35 cellular contexts compared by ENCODE assay signal in genomic region chr10:1348773-1349050, GRCh38.
"Had no signal": no experiment of that assay in that cellular context is flagged by ENCODE, and none has a peak within 500 bp of the region (broad histone marks: within the 10 kb centered on the region; RNA-seq: fewer than 3 reads in every experiment).

No MANE protein-coding gene starts in this region.

- H3K27ac ChIP-seq: adrenal gland, Peyer's patch, VCaP had no signal

- H3K27me3 ChIP-seq: adrenal gland, MG63, Peyer's patch had no signal

- H3K4me3 ChIP-seq: adrenal gland, MG63, Peyer's patch had no signal

- H3K27ac Mint-ChIP-seq: activated B cell treated with CpG ODN at 0.5 μM for 24 hours; activated CD4-positive, alpha-beta memory T cell treated with anti-CD3 and anti-CD28 coated beads for 36 hours; activated naive CD4-positive, alpha-beta T cell treated with anti-CD3 and anti-CD28 coated beads for 36 hours; activated naive CD4-positive, alpha-beta T cell treated with anti-CD3 and anti-CD28 coated beads, Interleukin-2, amount 50 U/mL, for 72 hours; activated T-helper 1 cell treated with anti-CD3 and anti-CD28 coated beads, Interleukin-12 subunit alpha, Interleukin-12 subunit beta, Interleukin-2, Interleukin-4 antibody, amounts not matched to agents 30 ng/mL and 10 ng/mL and 1 ng/mL, durations not matched to agents 14 hours and 24 hours and 36 hours; T-cell had no signal

- DNase-seq: activated B cell treated with CpG ODN at 0.5 μM for 24 hours; activated CD4-positive, alpha-beta memory T cell treated with anti-CD3 and anti-CD28 coated beads for 36 hours; activated CD4-positive, alpha-beta T cell treated with anti-CD3 and anti-CD28 coated beads for 4 hours; activated CD4-positive, alpha-beta T cell treated with anti-CD3 and anti-CD28 coated beads, Interleukin-2, amount 50 U/mL, for 1 hour; activated CD4-positive, CD25-positive, alpha-beta regulatory T cell treated with anti-CD3 and anti-CD28 coated beads, Interleukin-2, amount 50 U/mL, for 72 hours; activated CD8-positive, alpha-beta memory T cell treated with anti-CD3 and anti-CD28 coated beads, Interleukin-2, amount 50 U/mL, for 4 hours; activated gamma-delta T cell treated with Interleukin-2 at 50 U/mL for 16 hours; activated naive CD4-positive, alpha-beta T cell treated with anti-CD3 and anti-CD28 coated beads for 36 hours; activated T-cell treated with anti-CD3 and anti-CD28 coated beads for 4 hours; activated T-cell treated with anti-CD3 and anti-CD28 coated beads, Interleukin-2, amount 50 U/mL, for 4 hours; central memory CD4-positive, alpha-beta T cell; MG63; NCI-H1048; NCI-H1105 treated with DMSO at 0.1 percent for 48 hours; NCI-H1436; NCI-H1694; NCI-H1930; NCI-H2081 treated with DMSO at 0.1 percent for 48 hours; NCI-H226; NCI-H446 treated with DMSO at 0.1 percent for 48 hours; NCI-H524 treated with DMSO at 0.1 percent for 48 hours; NK-92 treated with Interleukin-12 subunit alpha and Interleukin-12 subunit beta, amount 100 ng/mL, for 24 hours; PC-3; Peyer's patch; RPMI8226; SIG-M5; T-cell; T-helper 17 cell; T-helper 9 cell had no signal

- H3K9me3 ChIP-seq: adrenal gland, MG63, Peyer's patch had no signal

- H3K27me3 Mint-ChIP-seq: activated B cell treated with CpG ODN at 0.5 μM for 24 hours; activated CD4-positive, alpha-beta memory T cell treated with anti-CD3 and anti-CD28 coated beads for 36 hours; brain had no signal

- H3K9me3 Mint-ChIP-seq: activated B cell treated with CpG ODN at 0.5 μM for 24 hours; activated CD4-positive, alpha-beta memory T cell treated with anti-CD3 and anti-CD28 coated beads for 36 hours; activated naive CD4-positive, alpha-beta T cell treated with anti-CD3 and anti-CD28 coated beads for 36 hours; activated naive CD4-positive, alpha-beta T cell treated with anti-CD3 and anti-CD28 coated beads, Interleukin-2, amount 50 U/mL, for 72 hours; activated T-cell treated with anti-CD3 and anti-CD28 coated beads, Interleukin-2, amount 50 U/mL, for 4 hours; activated T-helper 1 cell treated with anti-CD3 and anti-CD28 coated beads, Interleukin-12 subunit alpha, Interleukin-12 subunit beta, Interleukin-2, Interleukin-4 antibody, amounts not matched to agents 30 ng/mL and 10 ng/mL and 1 ng/mL, durations not matched to agents 14 hours and 24 hours and 36 hours; T-cell had no signal

- ATAC-seq: activated naive CD4-positive, alpha-beta T cell treated with anti-CD3 and anti-CD28 coated beads, Interleukin-2, amount 50 U/mL, for 72 hours; PC-3; SK-N-SH treated with all-trans-retinoic acid at 6 μM for 48 hours; T-cell; T-helper 17 cell had no signal

- H3K36me3 Mint-ChIP-seq: activated CD4-positive, alpha-beta memory T cell treated with anti-CD3 and anti-CD28 coated beads for 36 hours; activated naive CD4-positive, alpha-beta T cell treated with anti-CD3 and anti-CD28 coated beads, Interleukin-2, amount 50 U/mL, for 72 hours; brain; T-cell had no signal

- H3K4me1 ChIP-seq: adrenal gland, Peyer's patch had no signal

- H3K36me3 ChIP-seq: adrenal gland, MG63, Peyer's patch had no signal

- H3K4me3 Mint-ChIP-seq: activated B cell treated with CpG ODN at 0.5 μM for 24 hours; activated CD4-positive, alpha-beta memory T cell treated with anti-CD3 and anti-CD28 coated beads for 36 hours; activated naive CD4-positive, alpha-beta T cell treated with anti-CD3 and anti-CD28 coated beads for 36 hours; activated T-cell treated with anti-CD3 and anti-CD28 coated beads, Interleukin-2, amount 50 U/mL, for 4 hours; activated T-helper 1 cell treated with anti-CD3 and anti-CD28 coated beads, Interleukin-12 subunit alpha, Interleukin-12 subunit beta, Interleukin-2, Interleukin-4 antibody, amounts not matched to agents 30 ng/mL and 10 ng/mL and 1 ng/mL, durations not matched to agents 14 hours and 24 hours and 36 hours; brain; T-cell; T-helper 17 cell had no signal

- H3K4me1 Mint-ChIP-seq: activated B cell treated with CpG ODN at 0.5 μM for 24 hours, T-cell had no signal
